Comparison of ENCODE assay signal across 13 cellular contexts in the genomic region with DNA sequence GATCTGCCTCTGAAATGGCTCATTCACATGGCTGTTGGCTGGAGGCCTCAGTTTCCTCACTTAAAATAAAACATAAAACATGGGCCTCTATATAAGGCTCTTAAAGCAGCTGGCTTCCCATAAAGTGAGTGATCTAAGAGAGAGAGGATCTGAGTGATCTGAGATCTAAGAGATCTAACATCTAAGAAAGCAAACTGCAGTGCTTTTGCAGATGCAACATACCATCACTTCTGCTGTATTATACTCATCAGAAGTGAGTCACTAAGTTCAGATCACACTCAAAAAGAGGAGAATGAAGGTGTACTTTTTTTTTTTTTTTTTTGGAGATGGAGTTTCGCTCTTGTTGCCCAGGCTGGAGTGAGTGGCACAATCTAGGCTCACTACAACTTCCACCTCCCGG.
"Had no signal": no experiment of that assay in that cellular context is flagged by ENCODE, and none has a peak within 500 bp of the region (broad histone marks: within the 10 kb centered on the region; RNA-seq: fewer than 3 reads in every experiment).

No MANE protein-coding gene starts in this region.

- H3K9me3 ChIP-seq: ascending aorta, colonic mucosa had no signal

- H3K9me3 Mint-ChIP-seq: central memory CD8-positive, alpha-beta T cell had no signal

- FAIRE-seq: frontal cortex had no signal

- H3K4me3 ChIP-seq: ascending aorta, colonic mucosa had no signal

- H3K27ac Mint-ChIP-seq: activated T-helper 1 cell treated with anti-CD3 and anti-CD28 coated beads, Interleukin-12 subunit alpha, Interleukin-12 subunit beta, Interleukin-2, Interleukin-4 antibody, amounts not matched to agents 30 ng/mL and 10 ng/mL and 1 ng/mL, durations not matched to agents 14 hours and 24 hours and 36 hours had no signal

- H3K4me1 ChIP-seq: colonic mucosa had no signal

- H3K27me3 Mint-ChIP-seq: central memory CD8-positive, alpha-beta T cell had no signal

- H3K36me3 ChIP-seq: colonic mucosa had no signal

- H3K4me3 Mint-ChIP-seq: activated T-helper 1 cell treated with anti-CD3 and anti-CD28 coated beads, Interleukin-12 subunit alpha, Interleukin-12 subunit beta, Interleukin-2, Interleukin-4 antibody, amounts not matched to agents 30 ng/mL and 10 ng/mL and 1 ng/mL, durations not matched to agents 14 hours and 24 hours and 36 hours; central memory CD8-positive, alpha-beta T cell had no signal

- H3K27me3 ChIP-seq: ascending aorta, colonic mucosa had no signal

- H3K27ac ChIP-seq: ascending aorta, colonic mucosa had no signal

- DNase-seq: activated CD4-positive, CD25-positive, alpha-beta regulatory T cell treated with anti-CD3 and anti-CD28 coated beads, Interleukin-2, amount 50 U/mL, for 72 hours; activated naive CD4-positive, alpha-beta T cell; colonic mucosa; hypothalamus; islet precursor cell; midbrain; occipital lobe; retina; T-helper 9 cell had no signal
